14 cellular contexts compared by ENCODE assay signal in genomic region chr19:47509973-47510372, GRCh38. TPM values are rescaled to one million over a fixed set of nuclear protein-coding genes. Genes with fewer than 3 reads are reported as not detected.
DNase-seq lines count a peak whose midpoint lies in the region; ATAC-seq and TF ChIP-seq lines count a peak whose summit lies in the region.
"Had no signal": no experiment of that assay in that cellular context is flagged by ENCODE, and none has a peak within 500 bp of the region (broad histone marks: within the 10 kb centered on the region; RNA-seq: fewer than 3 reads in every experiment).

No MANE protein-coding gene starts in this region.

- POLR2A ChIA-PET in CD4-positive, alpha-beta T cell (lab: Charles Lee), result no interaction called here

- H3K36me3 ChIP-seq in heart left ventricle (peaks cover 0 to 33% (median 3%) of the 10 kb centered on the region in 9 donors), HAP-1 (replicated peaks) (peaks cover 3% of the 10 kb centered on the region; the same call in 1 of the 2 replicates)

- H3K36me3 Mint-ChIP-seq in CD4-positive, alpha-beta T cell (ENCODE audit: low read depth), result peaks cover 55% of the 10 kb centered on the region
- peaks cover 9% of the 10 kb centered on the region for H3K36me3 Mint-ChIP-seq in activated T-helper 17 cell treated with anti-CD3 and anti-CD28 coated beads, Interleukin-2, amount 50 U/mL, for 72 hours (ENCODE audit: low read depth)
- peaks cover 53% of the 10 kb centered on the region for H3K36me3 Mint-ChIP-seq in effector memory CD8-positive, alpha-beta T cell (ENCODE audit: insufficient read depth)

- no peak for DNase-seq in CD4-positive, alpha-beta T cell
- DNase-seq in heart left ventricle (peak in 3 of 5 donors; percentile 49 to 68 (median 67)), posterior cingulate gyrus (peak in 7 of 10 donors; percentile 55 to 94 (median 77)), NK-92 (lab: John Stamatoyannopoulos, UW; ENCODE audit: unreplicated experiment) (no peak), Ammon's horn (ENCODE audit: low spot score) (no peak), HAP-1 (ENCODE audit: low spot score in 2 of 2) (no peak)
- DNase-seq in effector memory CD8-positive, alpha-beta T cell, result no peak
- DNase-seq: activated naive CD4-positive, alpha-beta T cell; HFFc6; NCI-H1092 treated with DMSO at 0.1 percent for 48 hours had no signal

- CTCF ChIA-PET in CD4-positive, alpha-beta T cell (lab: Charles Lee), result no interaction called here

- H3K4me1 Mint-ChIP-seq in CD4-positive, alpha-beta T cell (ENCODE audit: low read depth), result peaks cover 63% of the 10 kb centered on the region
- H3K4me1 Mint-ChIP-seq in activated T-helper 17 cell treated with anti-CD3 and anti-CD28 coated beads, Interleukin-2, amount 50 U/mL, for 72 hours, result peaks cover 24% of the 10 kb centered on the region
- H3K4me1 Mint-ChIP-seq in effector memory CD8-positive, alpha-beta T cell (ENCODE audit: low read depth in 2 of 2), result peaks cover 49 to 55% of the 10 kb centered on the region in 2 donors

- in situ Hi-C loops in HAP-1 (cut with MboI; ENCODE audit: low sequenced_read_pairs), result no loop called here

- no peak for ATAC-seq in CD4-positive, alpha-beta T cell (ENCODE audit: poor library complexity)
- ATAC-seq in activated T-helper 17 cell treated with anti-CD3 and anti-CD28 coated beads, Interleukin-2, amount 50 U/mL, for 72 hours (replicated peaks), result no peak
- ATAC-seq in heart left ventricle, result peak in 2 of 4 donors; percentile 35 to 39
- ATAC-seq in effector memory CD8-positive, alpha-beta T cell (replicated peaks), result no peak
- ATAC-seq: sciatic nerve had no signal

- intact Hi-C loops in CD4-positive, alpha-beta T cell (cut with DNase I, micrococcal nuclease), result no loop called here
- intact Hi-C loops in heart left ventricle (cut with DNase I) (loop anchor here in 5 of 10 donors (5.0 to 10.0 kb wide), 3 partner anchors 97 to 187 kb away; partner anchors contain the start of gene BICRA (in 2 of the 5)), posterior cingulate gyrus (cut with DNase I) (no loop called here)

- H3K27me3 ChIP-seq in CD4-positive, alpha-beta T cell (ENCODE audit: control insufficient read depth, insufficient read depth, low read length), result no peaks in the 10 kb centered on the region
- H3K27me3 ChIP-seq in heart left ventricle, result no peaks in the 10 kb centered on the region
- no peaks in the 10 kb centered on the region for H3K27me3 ChIP-seq in HAP-1 (ENCODE audit: low read depth)

- peaks cover 21 to 91% (median 72%) of the 10 kb centered on the region in 12 donors for H3K4me1 ChIP-seq in heart left ventricle
- H3K4me1 ChIP-seq in HAP-1, result no peaks in the 10 kb centered on the region; the same call in 1 of the 2 replicates

- H3K27ac ChIP-seq in CD4-positive, alpha-beta T cell (ENCODE audit: low read depth, low read length), result no peak overlapping the region
- H3K27ac ChIP-seq in heart left ventricle, result peak overlapping the region in 11 of 12 donors; percentile 47 to 99 (median 82)
- H3K27ac ChIP-seq: HL-60 had no signal

- no peak for TF ChIP-seq POLR2A in heart left ventricle (IDR thresholded peaks at IDR 0.05)

- H3K9me3 Mint-ChIP-seq in CD4-positive, alpha-beta T cell, result no peaks in the 10 kb centered on the region
- H3K9me3 Mint-ChIP-seq in activated T-helper 17 cell treated with anti-CD3 and anti-CD28 coated beads, Interleukin-2, amount 50 U/mL, for 72 hours, result no peaks in the 10 kb centered on the region
- H3K9me3 Mint-ChIP-seq in effector memory CD8-positive, alpha-beta T cell, result no peaks in the 10 kb centered on the region
- H3K9me3 Mint-ChIP-seq: HFFc6 had no signal

- peak overlapping the region; percentile 33 for H3K27ac Mint-ChIP-seq in CD4-positive, alpha-beta T cell
- peak overlapping the region; percentile 8 for H3K27ac Mint-ChIP-seq in activated T-helper 17 cell treated with anti-CD3 and anti-CD28 coated beads, Interleukin-2, amount 50 U/mL, for 72 hours
- peak overlapping the region in 1 of 2 donors; percentile 55 for H3K27ac Mint-ChIP-seq in effector memory CD8-positive, alpha-beta T cell
- H3K27ac Mint-ChIP-seq: B cell, HFFc6 had no signal

- H3K4me3 Mint-ChIP-seq in CD4-positive, alpha-beta T cell, result peak overlapping the region; percentile 70
- no peak overlapping the region for H3K4me3 Mint-ChIP-seq in activated T-helper 17 cell treated with anti-CD3 and anti-CD28 coated beads, Interleukin-2, amount 50 U/mL, for 72 hours
- H3K4me3 Mint-ChIP-seq in effector memory CD8-positive, alpha-beta T cell, result no peak overlapping the region
- H3K4me3 Mint-ChIP-seq: B cell, HFFc6 had no signal

- 28 to 48% (median 43%) methylated on average over 7 to 8 of the region's 8 CpGs for WGBS in heart left ventricle, 4 donors

- peak overlapping the region in 1 of 12 donors; percentile 1 for H3K4me3 ChIP-seq in heart left ventricle
- no peak overlapping the region for H3K4me3 ChIP-seq in HAP-1

- no peaks in the 10 kb centered on the region for H3K9me3 ChIP-seq in CD4-positive, alpha-beta T cell (ENCODE audit: control insufficient read depth, low read length)
- H3K9me3 ChIP-seq in heart left ventricle (no peaks in the 10 kb centered on the region), HAP-1 (no peaks in the 10 kb centered on the region)

- H3K27me3 Mint-ChIP-seq in CD4-positive, alpha-beta T cell, result no peaks in the 10 kb centered on the region
- H3K27me3 Mint-ChIP-seq in activated T-helper 17 cell treated with anti-CD3 and anti-CD28 coated beads, Interleukin-2, amount 50 U/mL, for 72 hours, result no peaks in the 10 kb centered on the region
- H3K27me3 Mint-ChIP-seq in effector memory CD8-positive, alpha-beta T cell, result no peaks in the 10 kb centered on the region
- H3K27me3 Mint-ChIP-seq: B cell had no signal

- TF ChIP-seq CTCF in CD4-positive, alpha-beta T cell (IDR thresholded peaks at IDR 0.05), result no peak
- no peak for TF ChIP-seq CTCF in heart left ventricle (IDR thresholded peaks at IDR 0.05)

RNA-seq across cellular contexts. Expression of gene NAPA, which starts 4.9 kb away (rescaled TPM):
- total RNA-seq in CD4-positive, alpha-beta T cell, result 100 to 1,000 TPM; 135 to 145 TPM
- 10 to 100 TPM; 33.7 to 72.4 TPM for total RNA-seq in activated T-helper 17 cell treated with anti-CD3 and anti-CD28 coated beads, Interleukin-2, amount 50 U/mL, for 72 hours
- total RNA-seq in heart left ventricle, result 100 to 1,000 TPM; 113 to 238 (median 125) TPM
- polyA plus RNA-seq in heart left ventricle, result 100 to 1,000 TPM; 118 to 121 TPM

RNA-seq across cellular contexts. Expression of gene KPTN, which starts 26.0 kb away (rescaled TPM):
- 1 to 10 TPM; 3.6 to 4.5 TPM for total RNA-seq in CD4-positive, alpha-beta T cell
- total RNA-seq in activated T-helper 17 cell treated with anti-CD3 and anti-CD28 coated beads, Interleukin-2, amount 50 U/mL, for 72 hours, result 10 to 100 TPM; 12.9 to 17.7 TPM
- total RNA-seq in heart left ventricle, result 1 to 10 TPM; 3.2 to 9.5 (median 7.0) TPM
- polyA plus RNA-seq in heart left ventricle, result 10 to 100 TPM in 1 of 2 donors, 1 to 10 TPM in 1; 9.4 to 15.8 TPM

RNA-seq across cellular contexts. Expression of gene SLC8A2, which starts 38.3 kb away (rescaled TPM):
- not detected for total RNA-seq in CD4-positive, alpha-beta T cell
- under 1 TPM; 0.06 to 0.50 TPM for total RNA-seq in activated T-helper 17 cell treated with anti-CD3 and anti-CD28 coated beads, Interleukin-2, amount 50 U/mL, for 72 hours
- total RNA-seq in heart left ventricle, result under 1 TPM in 6 of 9 donors, not detected in 3; 0.08 to 0.67 (median 0.30) TPM
- polyA plus RNA-seq in heart left ventricle, result under 1 TPM in 1 of 2 donors, not detected in 1; 0.12 TPM
- total RNA-seq: B cell, HFFc6, sciatic nerve had no signal

Comparison
In these comparisons a context has a peak if more than half of its experiments do, and no peak if none do; other contexts are left out.
1. DNase-seq: peak in heart left ventricle (3 of 5) and posterior cingulate gyrus (7 of 10); none in CD4-positive, alpha-beta T cell (0 of 10), NK-92 (single experiment), effector memory CD8-positive, alpha-beta T cell (0 of 3), Ammon's horn (single experiment) and HAP-1 (0 of 2).